8 cellular contexts compared by ENCODE assay signal in the genomic region with DNA sequence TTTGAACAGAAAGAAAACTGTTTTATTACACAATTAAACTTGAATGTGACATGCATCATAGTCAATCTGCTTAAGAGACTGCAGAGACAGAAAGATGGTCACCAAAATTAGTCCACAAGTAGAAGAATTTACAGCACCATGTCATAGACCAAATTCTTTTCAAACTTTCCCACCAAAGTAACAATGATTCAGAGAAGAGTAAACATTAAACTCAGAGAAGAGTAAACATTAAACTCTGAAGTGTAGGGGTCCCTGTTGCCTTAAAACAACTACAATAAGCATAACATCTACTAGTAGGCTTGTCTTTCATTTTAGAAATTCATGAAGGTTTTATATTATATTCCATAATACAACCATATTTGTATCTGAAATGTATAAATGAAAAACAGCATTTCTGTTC. TPM values are rescaled to one million over a fixed set of nuclear protein-coding genes. Genes with fewer than 3 reads are reported as not detected.
DNase-seq lines count a peak whose midpoint lies in the region; ATAC-seq, FAIRE-seq and TF ChIP-seq lines count a peak whose summit lies in the region.
"Not testable (repeated sequence)": the region's sequence is repeated elsewhere in the genome, so short reads cannot be mapped to it uniquely, and the experiment has no call there.

No MANE protein-coding gene starts in this region.

- H4K20me1 ChIP-seq in PC-9 (ENCODE audit: insufficient read depth); HepG2 (ENCODE audit: insufficient read depth, low read length): not testable (repeated sequence)

- TF ChIP-seq RAD21 in HepG2 (CRISPR knock-in tag; IDR thresholded peaks at IDR 0.05): not testable (repeated sequence)

- CTCF ChIA-PET in PC-9 (lab: Charles Lee); HepG2 (lab: Yijun Ruan, JAX; ENCODE audit: low intra/inter-chr PET ratio, low total read pairs): not testable (repeated sequence)

- not testable (repeated sequence) for H3K4me1 ChIP-seq in HUES48 (ENCODE audit: control insufficient read depth, insufficient read depth, low read length); adipocyte (ENCODE audit: control insufficient read depth, insufficient read depth, low read length)
- H3K4me1 ChIP-seq in PC-9 (replicated peaks; ENCODE audit: insufficient read depth) (peaks cover 58% of the 10 kb centered on the region), HepG2 (ENCODE audit: insufficient read depth, low read length) (peaks cover 27% of the 10 kb centered on the region)

- DNase-seq in ACHN (peak; percentile 5), EH (ENCODE audit: low read depth) (peak; percentile 77), PC-9 (peak in 1 of 2 experiments; percentile 92), adipocyte (ENCODE audit: low read depth) (peak; percentile 23), HepG2 (ENCODE audit: low spot score) (peak; percentile 84)
- not testable (repeated sequence) for DNase-seq in progenitor cell of endocrine pancreas (ENCODE audit: low spot score, unreplicated experiment)

- H3K27ac Mint-ChIP-seq in progenitor cell of endocrine pancreas: peak overlapping the region; percentile 78

- not testable (repeated sequence) for H3K9me3 Mint-ChIP-seq in progenitor cell of endocrine pancreas (ENCODE audit: low read depth)

- intact Hi-C loops in PC-9 (cut with micrococcal nuclease; ENCODE audit: unreplicated experiment): loop anchor here (5.0 kb wide), 1 partner anchor 106 kb away; the partner anchor contains the start of genes C2CD3 and PPME1
- intact Hi-C loops in HepG2 (cut with micrococcal nuclease; ENCODE audit: unreplicated experiment): not testable (repeated sequence)

- FAIRE-seq in endometrium (lab: Jason Lieb, UNC): peak; percentile 4
- not testable (repeated sequence) for FAIRE-seq in HepG2 (lab: Jason Lieb, UNC)

- TF ChIP-seq POLR2A in HepG2 (IDR thresholded peaks at IDR 0.05; ENCODE audit: insufficient read depth in 1 of 2, low read depth in 2 of 2, low read length in 2 of 2): not testable (repeated sequence)

- POLR2A ChIA-PET in PC-9 (lab: Charles Lee; ENCODE audit: unreplicated experiment): interaction anchor here (0.7 kb wide), 2 partner anchors 36 to 109 kb away, joined by 4 to 6 read pairs; no protein-coding TSS in a partner anchor
- POLR2A ChIA-PET in HepG2 (lab: Yijun Ruan, JAX): not testable (repeated sequence)

- H3K27me3 Mint-ChIP-seq in progenitor cell of endocrine pancreas: not testable (repeated sequence)

- 0 out of 4 replicates have a peak, but pooled peaks of 1 of the 2 experiments have one; percentile 18 for TF ChIP-seq EP300 in HepG2 (IDR thresholded peaks at IDR 0.05; ENCODE audit: low read depth in 2 of 2, low read length in 2 of 2)
- TF ChIP-seq EP300 in HepG2 (CRISPR knock-in tag; IDR thresholded peaks at IDR 0.05; ENCODE audit: borderline replicate concordance): not testable (repeated sequence)

- H3K4me3 ChIP-seq in HUES48 (ENCODE audit: low read depth, low read length); adipocyte (ENCODE audit: low read length); HepG2 (replicated peaks in 1 of 3; ENCODE audit: insufficient read depth in 1 of 3, low read depth in 2 of 3, low read length in 3 of 3): not testable (repeated sequence)
- H3K4me3 ChIP-seq in PC-9: peak overlapping the region; percentile 6; the same call in 1 of the 2 replicates

- peaks cover 35% of the 10 kb centered on the region for H3K36me3 Mint-ChIP-seq in progenitor cell of endocrine pancreas (ENCODE audit: insufficient read depth)

- TF ChIP-seq CTCF in PC-9 (conservative IDR thresholded peaks at IDR 0.05); HepG2 (CRISPR knock-in tag; IDR thresholded peaks at IDR 0.05); progenitor cell of endocrine pancreas (IDR thresholded peaks at IDR 0.05; ENCODE audit: unreplicated experiment): not testable (repeated sequence)

- not testable (repeated sequence) for H2AFZ ChIP-seq in PC-9; HepG2 (ENCODE audit: low read length)

- peaks cover 41% of the 10 kb centered on the region for H3F3A ChIP-seq in PC-9 (ENCODE audit: insufficient read depth, low read depth)

- not testable (repeated sequence) for BruUV-seq in PC-9 (replicated peaks; lab: Mats Ljungman, UMichigan); HepG2 (replicated peaks; lab: Mats Ljungman, UMichigan)

- H3K36me3 ChIP-seq in HUES48 (ENCODE audit: control insufficient read depth, insufficient read depth, low read length): peaks cover 22% of the 10 kb centered on the region; the same call in 1 of the 2 replicates
- H3K36me3 ChIP-seq in PC-9 (ENCODE audit: low read depth); adipocyte (ENCODE audit: control insufficient read depth, insufficient read depth, low read length, severe bottlenecking); HepG2 (replicated peaks in 1 of 2; ENCODE audit: control insufficient read depth in 1 of 2, insufficient read depth in 2 of 2, low read length in 2 of 2): not testable (repeated sequence)

- not testable (repeated sequence) for H3K9ac ChIP-seq in HUES48 (ENCODE audit: low read depth, low read length); adipocyte (ENCODE audit: low read length); HepG2 (ENCODE audit: insufficient read depth, low read depth, low read length)

- in situ Hi-C loops in ACHN (cut with HindIII; ENCODE audit: low pct_ligation_motif_present, low pct_unique_long_range_greater_than_20kb, low sequenced_read_pairs); HepG2 (cut with HindIII; ENCODE audit: extremely low pct_ligation_motif_present, low pct_unique_long_range_greater_than_20kb): not testable (repeated sequence)

- peak; percentile 84 for ATAC-seq in HepG2

- H3K4me2 ChIP-seq in PC-9: peak overlapping the region; percentile 68
- peak overlapping the region; percentile 21 for H3K4me2 ChIP-seq in HepG2 (ENCODE audit: low read depth, low read length)

- not testable (repeated sequence) for H3K9me3 ChIP-seq in HUES48 (ENCODE audit: control insufficient read depth, insufficient read depth, low read length); PC-9 (ENCODE audit: insufficient read depth, low read depth); adipocyte (ENCODE audit: control insufficient read depth, low read length); HepG2 (ENCODE audit: low read length)

- peaks cover 12% of the 10 kb centered on the region; the same call in 1 of the 2 replicates for H3K79me2 ChIP-seq in PC-9 (ENCODE audit: low read depth)
- H3K79me2 ChIP-seq in HepG2 (ENCODE audit: insufficient read depth, low read length): not testable (repeated sequence)

- H3K4me1 Mint-ChIP-seq in progenitor cell of endocrine pancreas (ENCODE audit: low read depth): peaks cover 30% of the 10 kb centered on the region

- not testable (repeated sequence) for H3K27me3 ChIP-seq in HUES48 (ENCODE audit: control insufficient read depth, insufficient read depth, low read length); PC-9 (ENCODE audit: insufficient read depth, low read depth); adipocyte (replicated peaks; ENCODE audit: control insufficient read depth, insufficient read depth, low read length); HepG2 (ENCODE audit: control insufficient read depth in 1 of 2, insufficient read depth in 2 of 2, low read length in 2 of 2)

- peak overlapping the region; percentile 20 for H3K27ac ChIP-seq in HUES48 (ENCODE audit: low read depth, low read length)
- H3K27ac ChIP-seq in PC-9: peak overlapping the region; percentile 94
- H3K27ac ChIP-seq in HepG2 (ENCODE audit: extremely low read length, insufficient read depth, low read length): peak overlapping the region; percentile 44

- not testable (repeated sequence) for H3K9me2 ChIP-seq in PC-9 (ENCODE audit: insufficient read depth)

- peak overlapping the region; percentile 56 for H3K4me3 Mint-ChIP-seq in progenitor cell of endocrine pancreas (ENCODE audit: low read depth)

TF ChIP-seq in HepG2, 621 proteins besides CTCF, POLR2A, EP300 and RAD21 (continues in another document):
- TF ChIP-seq NCOA2 (CRISPR knock-in tag; IDR thresholded peaks at IDR 0.05) (0 out of 2 replicates have a peak, but pooled peaks have one; percentile 31), FOXP1 (CRISPR knock-in tag; IDR thresholded peaks at IDR 0.05) (peak; percentile 29; the same call in 1 of the 2 replicates), SAP130 (CRISPR knock-in tag; IDR thresholded peaks at IDR 0.05; ENCODE audit: low read depth) (peak; percentile 69), HMG20A (CRISPR knock-in tag; IDR thresholded peaks at IDR 0.05; ENCODE audit: borderline replicate concordance) (peak; percentile 41; the same call in 1 of the 2 replicates)
- not testable (repeated sequence) for TF ChIP-seq FOXP1 (IDR thresholded peaks at IDR 0.05)

RNA-seq across cellular contexts. Expression of gene UCP3, which starts 57.8 kb away (rescaled TPM):
- 2.0 and 2.4 TPM in 2 replicates for total RNA-seq in PC-9 (2021)
- 0.22 TPM in 1 of 2 replicates, not detected in the other for total RNA-seq in HepG2 (2016; rRNA removed; fragmentation: Illumina TruSeq; extraction: Trizol)
- total RNA-seq in HepG2 (2016; cell fraction: cytosol; rRNA removed; fragmentation: Illumina TruSeq; extraction: Trizol; ENCODE audit: low read depth): not detected in 2 replicates
- not detected in 2 replicates for total RNA-seq in HepG2 (2016; cell fraction: insoluble cytoplasmic fraction; rRNA removed; fragmentation: Illumina TruSeq; extraction: Trizol)
- total RNA-seq in HepG2 (2016; cell fraction: membrane; rRNA removed; fragmentation: Illumina TruSeq; extraction: Trizol): not detected in 2 replicates
- total RNA-seq in HepG2 (2016; cell fraction: nucleus; rRNA removed; fragmentation: Illumina TruSeq; extraction: Trizol): 0.16 TPM in 1 of 2 replicates, not detected in the other
- 0.10 and 0.37 TPM in 2 replicates for polyA plus RNA-seq in HepG2 (2011; rRNA removed)
- polyA plus RNA-seq in HepG2 (2011; cell fraction: cytosol; rRNA removed): 0.05 and 0.14 TPM in 2 replicates
- 0.64 and 0.83 TPM in 2 replicates for polyA plus RNA-seq in HepG2 (2011; cell fraction: nucleus; rRNA removed)
- polyA plus RNA-seq in HepG2 (2012): 0.17 and 0.28 TPM in 2 replicates
- 0.03 and 0.07 TPM in 2 replicates for polyA plus RNA-seq in HepG2 (2016; cell fraction: cytosol; fragmentation: Illumina TruSeq; extraction: Trizol; ENCODE audit: low read depth)
- not detected in 2 replicates for polyA plus RNA-seq in HepG2 (2016; cell fraction: insoluble cytoplasmic fraction; fragmentation: Illumina TruSeq; extraction: Trizol; ENCODE audit: low read depth)
- 0.06 and 0.13 TPM in 2 replicates for polyA plus RNA-seq in HepG2 (2016; cell fraction: membrane; fragmentation: Illumina TruSeq; extraction: Trizol; ENCODE audit: low read depth)
- 1.4 and 1.8 TPM in 2 replicates for polyA plus RNA-seq in HepG2 (2016; cell fraction: nucleus; fragmentation: Illumina TruSeq; extraction: Trizol; ENCODE audit: insufficient read depth, low read depth)
- polyA minus RNA-seq in HepG2 (2011; rRNA and poly(A)+ RNA removed; ENCODE audit: low replicate concordance): 0.52 and 4.4 TPM in 2 replicates
- not detected in 2 replicates for polyA minus RNA-seq in HepG2 (2011; cell fraction: cytosol; rRNA and poly(A)+ RNA removed)
- polyA minus RNA-seq in HepG2 (2011; cell fraction: nucleus; rRNA and poly(A)+ RNA removed): 0.37 and 0.39 TPM in 2 replicates
- 4.3 and 5.2 TPM in 2 replicates for total RNA-seq in progenitor cell of endocrine pancreas

Comparison
In these comparisons a context has a peak if more than half of its experiments do, and no peak if none do; other contexts are left out.
1. H3K27ac ChIP-seq: peak in every context shown above with its lines; median percentile 94 in PC-9; 44 in HepG2; 20 in HUES48.